Comparison of ENCODE assay signal across 9 cellular contexts in genomic region chr12:48883305-48884171, GRCh38. TPM values are rescaled to one million over a fixed set of nuclear protein-coding genes. Genes with fewer than 3 reads are reported as not detected.
DNase-seq lines count a peak whose midpoint lies in the region; ATAC-seq and TF ChIP-seq lines count a peak whose summit lies in the region.
"Had no signal": no experiment of that assay in that cellular context is flagged by ENCODE, and none has a peak within 500 bp of the region (broad histone marks: within the 10 kb centered on the region; RNA-seq: fewer than 3 reads in every experiment).

No MANE protein-coding gene starts in this region.

- no peak for TF ChIP-seq CTCF in activated B cell treated with CpG ODN at 0.5 μM for 24 hours (IDR thresholded peaks at IDR 0.05)

- intact Hi-C loops in activated B cell treated with CpG ODN at 0.5 μM for 24 hours (cut with micrococcal nuclease) = no loop called here

- no peak overlapping the region for H3K4me3 Mint-ChIP-seq in activated B cell treated with CpG ODN at 0.5 μM for 24 hours
- H3K4me3 Mint-ChIP-seq in natural killer cell treated with Interleukin-12 subunit alpha and Interleukin-12 subunit beta and Interleukin-15 and Interleukin-18, amount 100 ng/mL, for 72 hours = no peak overlapping the region

- ATAC-seq in activated B cell treated with CpG ODN at 0.5 μM for 24 hours (ENCODE audit: low read depth) (no peak), GM19397 (IDR thresholded peaks at IDR 0.05; ENCODE audit: unreplicated experiment) (no peak)
- no peak for ATAC-seq in natural killer cell treated with Interleukin-12 subunit alpha and Interleukin-12 subunit beta and Interleukin-15 and Interleukin-18, amount 100 ng/mL, for 72 hours

- H3K9me3 Mint-ChIP-seq in activated B cell treated with CpG ODN at 0.5 μM for 24 hours = no peaks in the 10 kb centered on the region
- H3K9me3 Mint-ChIP-seq in natural killer cell treated with Interleukin-12 subunit alpha and Interleukin-12 subunit beta and Interleukin-15 and Interleukin-18, amount 100 ng/mL, for 72 hours = no peaks in the 10 kb centered on the region

- H3K36me3 Mint-ChIP-seq in activated B cell treated with CpG ODN at 0.5 μM for 24 hours (ENCODE audit: low read depth) = no peaks in the 10 kb centered on the region
- H3K36me3 Mint-ChIP-seq in natural killer cell treated with Interleukin-12 subunit alpha and Interleukin-12 subunit beta and Interleukin-15 and Interleukin-18, amount 100 ng/mL, for 72 hours = no peaks in the 10 kb centered on the region

- CTCF ChIA-PET in activated B cell treated with CpG ODN at 0.5 μM for 24 hours (lab: Charles Lee) = interaction anchor here (1.3 kb wide), 1 partner anchor 30 kb away, joined by 4 read pairs; no protein-coding TSS in a partner anchor

- peak overlapping the region; percentile 30 for H3K27ac Mint-ChIP-seq in activated B cell treated with CpG ODN at 0.5 μM for 24 hours
- H3K27ac Mint-ChIP-seq in natural killer cell treated with Interleukin-12 subunit alpha and Interleukin-12 subunit beta and Interleukin-15 and Interleukin-18, amount 100 ng/mL, for 72 hours = no peak overlapping the region

- no peaks in the 10 kb centered on the region for H3K4me1 Mint-ChIP-seq in activated B cell treated with CpG ODN at 0.5 μM for 24 hours
- no peaks in the 10 kb centered on the region for H3K4me1 Mint-ChIP-seq in natural killer cell treated with Interleukin-12 subunit alpha and Interleukin-12 subunit beta and Interleukin-15 and Interleukin-18, amount 100 ng/mL, for 72 hours (ENCODE audit: low read depth in 2 of 2)

- peaks cover 21% of the 10 kb centered on the region for H3K27me3 Mint-ChIP-seq in activated B cell treated with CpG ODN at 0.5 μM for 24 hours
- peaks cover 22 to 25% of the 10 kb centered on the region in 2 donors for H3K27me3 Mint-ChIP-seq in natural killer cell treated with Interleukin-12 subunit alpha and Interleukin-12 subunit beta and Interleukin-15 and Interleukin-18, amount 100 ng/mL, for 72 hours

- POLR2A ChIA-PET in activated B cell treated with CpG ODN at 0.5 μM for 24 hours (lab: Charles Lee) = no interaction called here

- peak; percentile 0 for DNase-seq in NCI-H1092 treated with DMSO at 0.1 percent for 48 hours (lab: John Stamatoyannopoulos, UW)
- no peak for DNase-seq in NCI-H1092 (lab: John Stamatoyannopoulos, UW)
- DNase-seq in activated B cell treated with CpG ODN at 0.5 μM for 24 hours = no peak
- DNase-seq in iPS-NIHi7 (ENCODE audit: extremely low spot score) = peak; percentile 47
- peak; percentile 86 for DNase-seq in retina
- DNase-seq in D341Med (ENCODE audit: low spot score) = no peak
- DNase-seq in natural killer cell treated with Interleukin-12 subunit alpha and Interleukin-12 subunit beta and Interleukin-15 and Interleukin-18, amount 100 ng/mL, for 72 hours (ENCODE audit: low spot score) = no peak
- DNase-seq: heart left ventricle had no signal

RNA-seq across cellular contexts. Expression of gene RND1, which starts 17.9 kb away (rescaled TPM):
- 4.9 and 5.9 TPM in 2 replicates for total RNA-seq in activated B cell treated with CpG ODN at 0.5 μM for 24 hours
- total RNA-seq in natural killer cell treated with Interleukin-12 subunit alpha and Interleukin-12 subunit beta and Interleukin-15 and Interleukin-18, amount 100 ng/mL, for 72 hours = 1 to 10 TPM; 3.4 to 3.7 TPM

RNA-seq across cellular contexts. Expression of gene DDX23, which starts 31.6 kb away (rescaled TPM):
- 116 and 118 TPM in 2 replicates for total RNA-seq in activated B cell treated with CpG ODN at 0.5 μM for 24 hours
- 100 to 1,000 TPM; 131 to 162 TPM for total RNA-seq in natural killer cell treated with Interleukin-12 subunit alpha and Interleukin-12 subunit beta and Interleukin-15 and Interleukin-18, amount 100 ng/mL, for 72 hours

RNA-seq across cellular contexts. Expression of gene FKBP11, which starts 41.8 kb away (rescaled TPM):
- total RNA-seq in activated B cell treated with CpG ODN at 0.5 μM for 24 hours = 22.9 and 26.1 TPM in 2 replicates
- total RNA-seq in natural killer cell treated with Interleukin-12 subunit alpha and Interleukin-12 subunit beta and Interleukin-15 and Interleukin-18, amount 100 ng/mL, for 72 hours = 100 to 1,000 TPM; 101 to 112 TPM

Comparison
In these comparisons a context has a peak if more than half of its experiments do, and no peak if none do; other contexts are left out.
1. DNase-seq: peak in NCI-H1092 treated with DMSO at 0.1 percent for 48 hours (single experiment), iPS-NIHi7 (single experiment) and retina (single experiment); none in NCI-H1092 (single experiment), activated B cell treated with CpG ODN at 0.5 μM for 24 hours (single experiment), D341Med (single experiment) and natural killer cell treated with Interleukin-12 subunit alpha and Interleukin-12 subunit beta and Interleukin-15 and Interleukin-18, amount 100 ng/mL, for 72 hours (single experiment).